Comparison of ENCODE assay signal across 8 cellular contexts in genomic region chr5:141521244-141521781, GRCh38. TPM values are rescaled to one million over a fixed set of nuclear protein-coding genes. Genes with fewer than 3 reads are reported as not detected.
DNase-seq lines count a peak whose midpoint lies in the region; ATAC-seq, FAIRE-seq and TF ChIP-seq lines count a peak whose summit lies in the region.

No MANE protein-coding gene starts in this region.

- FAIRE-seq in urothelium cell line (lab: Jason Lieb, UNC): no peak

- ATAC-seq in GM18519 (IDR thresholded peaks at IDR 0.05; ENCODE audit: low FRiP score, unreplicated experiment) (no peak), HG02884 (IDR thresholded peaks at IDR 0.05; ENCODE audit: unreplicated experiment) (no peak), HG02981 (IDR thresholded peaks at IDR 0.05; ENCODE audit: unreplicated experiment) (no peak)

- DNase-seq in HCEC 1CT (peak; percentile 99), dermis microvascular lymphatic vessel endothelial cell (ENCODE audit: low read depth in 2 of 2) (peak; percentile 93 to 99), middle frontal gyrus (ENCODE audit: extremely low spot score, low spot score) (peak; percentile 68), urothelium cell line (ENCODE audit: low spot score) (peak; percentile 80)

TF ChIP-seq in PFSK-1, 5 proteins besides CTCF, POLR2A, EP300 and RAD21:
- peak; percentile 74 for TF ChIP-seq FOXP2 (optimal IDR thresholded peaks at IDR 0.05; ENCODE audit: borderline replicate concordance, extremely low read depth, extremely low read length, insufficient read depth)
- peak; percentile 69; the same call in 1 of the 2 replicates for TF ChIP-seq SIN3A (IDR thresholded peaks at IDR 0.05; ENCODE audit: borderline replicate concordance, insufficient read depth, low read length)
- TF ChIP-seq TAF1 (IDR thresholded peaks at IDR 0.05; ENCODE audit: borderline replicate concordance, insufficient read depth, low read length): no peak
- TF ChIP-seq REST (IDR thresholded peaks at IDR 0.05; ENCODE audit: insufficient read depth in 1 of 2, low read depth in 2 of 2, low read length in 2 of 2): peak in 1 of 2 experiments; percentile 57; a peak in 1 of 4 replicates
- peak; percentile 80 for TF ChIP-seq POLR2AphosphoS5 (IDR thresholded peaks at IDR 0.05; ENCODE audit: low read depth, low read length)

RNA-seq across cellular contexts. Expression of gene PCDHGC5, which starts 32.4 kb away (rescaled TPM):
- polyA plus RNA-seq in PFSK-1 (2012; ENCODE audit: insufficient read length, low read depth): 0.89 TPM
- 0.26 and 0.51 TPM in 2 replicates for total RNA-seq in dermis microvascular lymphatic vessel endothelial cell

RNA-seq across cellular contexts. Expression of gene PCDHGC4, which starts 36.5 kb away (rescaled TPM):
- 0.51 TPM for polyA plus RNA-seq in PFSK-1 (2012; ENCODE audit: insufficient read length, low read depth)
- total RNA-seq in dermis microvascular lymphatic vessel endothelial cell: 0.77 and 0.89 TPM in 2 replicates

RNA-seq across cellular contexts. Expression of gene PCDHGC3, which starts 45.5 kb away (rescaled TPM):
- 81.2 TPM for polyA plus RNA-seq in PFSK-1 (2012; ENCODE audit: insufficient read length, low read depth)
- total RNA-seq in dermis microvascular lymphatic vessel endothelial cell: 12.3 and 15.6 TPM in 2 replicates
